Comparison of ENCODE assay signal across 26 cellular contexts in the genomic region with DNA sequence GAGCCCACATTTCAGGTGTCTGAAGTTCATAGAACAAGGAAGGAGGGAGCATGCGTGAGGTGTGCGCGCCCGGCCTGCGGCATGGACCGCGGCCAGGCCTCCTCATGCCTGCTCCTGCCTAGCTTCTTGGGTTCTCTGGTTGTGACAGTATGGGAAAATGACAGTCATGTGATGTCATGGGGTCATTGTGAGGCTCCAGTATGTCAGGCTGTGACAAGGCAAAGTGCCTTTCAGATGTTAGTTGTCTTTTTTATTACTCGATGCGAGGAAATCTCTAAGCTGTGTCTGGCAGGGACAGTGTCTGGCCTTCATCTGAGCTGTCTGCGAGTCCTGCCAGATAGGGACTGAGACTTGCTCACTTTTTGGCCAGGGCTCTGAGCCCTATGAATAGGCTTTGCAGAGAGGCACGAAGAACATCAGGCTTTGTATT. TPM values are rescaled to one million over a fixed set of nuclear protein-coding genes. Genes with fewer than 3 reads are reported as not detected.
DNase-seq lines count a peak whose midpoint lies in the region; ATAC-seq and TF ChIP-seq lines count a peak whose summit lies in the region.
"Had no signal": no experiment of that assay in that cellular context is flagged by ENCODE, and none has a peak within 500 bp of the region (broad histone marks: within the 10 kb centered on the region; RNA-seq: fewer than 3 reads in every experiment).

No MANE protein-coding gene starts in this region.

- peaks cover 0 to 11% of the 10 kb centered on the region in 2 donors for H3K4me1 Mint-ChIP-seq in natural killer cell

- intact Hi-C loops in esophagus muscularis mucosa (cut with DNase I) (no loop called here), left ventricle myocardium inferior (cut with micrococcal nuclease) (no loop called here), natural killer cell (cut with micrococcal nuclease) (no loop called here)

- no peak for TF ChIP-seq POLR2A in esophagus muscularis mucosa (IDR thresholded peaks at IDR 0.05; ENCODE audit: low read depth)

- peaks cover 89 to 100% (median 96%) of the 10 kb centered on the region in 4 donors for H3K36me3 ChIP-seq in esophagus muscularis mucosa
- H3K36me3 ChIP-seq in left ventricle myocardium inferior: peaks cover 83% of the 10 kb centered on the region
- peaks cover 50% of the 10 kb centered on the region for H3K36me3 ChIP-seq in neutrophil
- H3K36me3 ChIP-seq: uterus had no signal

- no peaks in the 10 kb centered on the region for H3K9me3 Mint-ChIP-seq in natural killer cell
- H3K9me3 Mint-ChIP-seq: naive thymus-derived CD8-positive, alpha-beta T cell had no signal

- ATAC-seq in natural killer cell (no peak), GM18873 (IDR thresholded peaks at IDR 0.05; ENCODE audit: low FRiP score, unreplicated experiment) (no peak)
- ATAC-seq: activated CD4-positive, CD25-positive, alpha-beta regulatory T cell treated with anti-CD3 and anti-CD28 coated beads, Interleukin-2, amount 50 U/mL, for 24 hours; activated CD8-positive, alpha-beta T cell treated with anti-CD3 and anti-CD28 coated beads, Interleukin-2, amount 10 ng/mL, durations not matched to agents 7 days and 5 days; naive thymus-derived CD8-positive, alpha-beta T cell had no signal

- H3K9me3 ChIP-seq in esophagus muscularis mucosa (no peaks in the 10 kb centered on the region), left ventricle myocardium inferior (replicated peaks) (no peaks in the 10 kb centered on the region), neutrophil (peaks cover 22% of the 10 kb centered on the region)
- H3K9me3 ChIP-seq: Peyer's patch, SJSA1, uterus had no signal

- no peak overlapping the region for H3K4me3 ChIP-seq in esophagus muscularis mucosa
- H3K4me3 ChIP-seq in left ventricle myocardium inferior: peak overlapping the region; percentile 19
- H3K4me3 ChIP-seq in neutrophil (ENCODE audit: low read depth in 1 of 2, low read length in 1 of 2): no peak overlapping the region
- H3K4me3 ChIP-seq: Peyer's patch, SJSA1, uterus had no signal

- H3K27ac ChIP-seq in esophagus muscularis mucosa (replicated peaks in 1 of 4): peak overlapping the region in 3 of 4 donors; percentile 16 to 41 (median 17)
- peak overlapping the region; percentile 91 for H3K27ac ChIP-seq in left ventricle myocardium inferior (replicated peaks)
- peak overlapping the region; percentile 75 for H3K27ac ChIP-seq in neutrophil
- H3K27ac ChIP-seq: C4-2B, KMS-11, Peyer's patch, SJSA1, uterus had no signal

- H3K4me3 Mint-ChIP-seq in natural killer cell: no peak overlapping the region
- H3K4me3 Mint-ChIP-seq: activated CD8-positive, alpha-beta T cell treated with anti-CD3 and anti-CD28 coated beads, Interleukin-2, amount 10 ng/mL, durations not matched to agents 7 days and 5 days; dendritic cell treated with granulocyte-macrophage colony-stimulating factor and Interleukin-4, amounts not matched to agents 40 ng/mL and 50 ng/mL, for 4 days had no signal

- H3K4me1 ChIP-seq in esophagus muscularis mucosa (peaks cover 0 to 13% (median 8%) of the 10 kb centered on the region in 4 donors), left ventricle myocardium inferior (peaks cover 28% of the 10 kb centered on the region), neutrophil (ENCODE audit: control insufficient read depth in 1 of 2, insufficient read depth in 1 of 2, low read depth in 1 of 2, low read length in 1 of 2) (no peaks in the 10 kb centered on the region)
- H3K4me1 ChIP-seq: Peyer's patch, SJSA1, uterus had no signal

- TF ChIP-seq EP300 in esophagus muscularis mucosa (IDR thresholded peaks at IDR 0.05): no peak

- DNase-seq in esophagus muscularis mucosa (ENCODE audit: extremely low spot score) (no peak), left ventricle myocardium inferior (peak; percentile 53), superior temporal gyrus (ENCODE audit: extremely low spot score) (peak; percentile 58), natural killer cell (no peak), NOMO-1 treated with DMSO at 0.1 percent for 48 hours (lab: John Stamatoyannopoulos, UW; ENCODE audit: unreplicated experiment) (no peak)
- DNase-seq: activated CD8-positive, alpha-beta T cell treated with anti-CD3 and anti-CD28 coated beads, Interleukin-2, amount 10 ng/mL, durations not matched to agents 7 days and 5 days; activated effector memory CD4-positive, alpha-beta T cell treated with anti-CD3 and anti-CD28 coated beads, Interleukin-2, amount 50 U/mL, for 16 hours; amniotic stem cell; Calu3; naive thymus-derived CD8-positive, alpha-beta T cell; NCI-H510A treated with DMSO at 0.1 percent for 48 hours; Peyer's patch; uterus had no signal

- no peaks in the 10 kb centered on the region for H3K36me3 Mint-ChIP-seq in natural killer cell

- H3K27me3 Mint-ChIP-seq in natural killer cell (ENCODE audit: low read depth in 2 of 2): no peaks in the 10 kb centered on the region
- H3K27me3 Mint-ChIP-seq: dendritic cell treated with granulocyte-macrophage colony-stimulating factor and Interleukin-4, amounts not matched to agents 40 ng/mL and 50 ng/mL, for 4 days; naive thymus-derived CD8-positive, alpha-beta T cell had no signal

- H3K27me3 ChIP-seq in esophagus muscularis mucosa (no peaks in the 10 kb centered on the region), left ventricle myocardium inferior (ENCODE audit: low read depth) (no peaks in the 10 kb centered on the region), neutrophil (no peaks in the 10 kb centered on the region)
- H3K27me3 ChIP-seq: Peyer's patch, SJSA1, uterus had no signal

- 73% methylated on average over 11 of the region's 11 CpGs for WGBS in esophagus muscularis mucosa

- no peak overlapping the region for H3K27ac Mint-ChIP-seq in natural killer cell
- H3K27ac Mint-ChIP-seq: dendritic cell treated with granulocyte-macrophage colony-stimulating factor and Interleukin-4, amounts not matched to agents 40 ng/mL and 50 ng/mL, for 4 days had no signal

- TF ChIP-seq CTCF in esophagus muscularis mucosa (IDR thresholded peaks at IDR 0.05) (no peak), left ventricle myocardium inferior (IDR thresholded peaks at IDR 0.05; ENCODE audit: borderline replicate concordance) (no peak), neutrophil (IDR thresholded peaks at IDR 0.05) (no peak), natural killer cell (IDR thresholded peaks at IDR 0.05) (no peak)

RNA-seq across cellular contexts. Expression of a gene that starts 13.3 kb away (rescaled TPM):
- total RNA-seq in esophagus muscularis mucosa (10 to 100 TPM; 47.3 to 63.9 (median 54.0) TPM), left ventricle myocardium inferior (23.0 TPM), natural killer cell (10 to 100 TPM; 29.9 to 35.2 (median 30.2) TPM)

RNA-seq across cellular contexts. Expression of a gene that starts 15.1 kb away (rescaled TPM):
- 10 to 100 TPM; 22.6 to 39.2 (median 25.0) TPM for total RNA-seq in esophagus muscularis mucosa
- 19.3 TPM for total RNA-seq in left ventricle myocardium inferior
- total RNA-seq in natural killer cell: 10 to 100 TPM; 35.5 to 38.8 (median 36.3) TPM

RNA-seq across cellular contexts. Expression of a gene that starts 27.5 kb away (rescaled TPM):
- under 1 TPM in 1 of 4 donors, not detected in 3; 0.19 TPM for total RNA-seq in esophagus muscularis mucosa
- total RNA-seq in left ventricle myocardium inferior: not detected
- not detected for total RNA-seq in natural killer cell
- total RNA-seq: activated CD8-positive, alpha-beta T cell treated with anti-CD3 and anti-CD28 coated beads, Interleukin-2, amount 10 ng/mL, durations not matched to agents 7 days and 5 days; bronchial epithelial cell; Calu3; Daoy; fibroblast of lung; mesenteric fat pad; naive thymus-derived CD8-positive, alpha-beta T cell; SJSA1; subcutaneous adipose tissue; T-helper 1 cell treated with Interleukin-12 subunit alpha and Interleukin-12 subunit beta and Interleukin-4 antibody, amounts not matched to agents 30 ng/mL and 1 ng/mL, for 36 hours; uterus had no signal

Comparison
In these comparisons a context has a peak if more than half of its experiments do, and no peak if none do; other contexts are left out.
1. DNase-seq: peak in left ventricle myocardium inferior (single experiment) and superior temporal gyrus (single experiment); none in esophagus muscularis mucosa (single experiment), natural killer cell (single experiment) and NOMO-1 treated with DMSO at 0.1 percent for 48 hours (single experiment).
2. H3K27ac ChIP-seq: peak in every context shown above with its lines; median percentile 91 in left ventricle myocardium inferior; 75 in neutrophil; 17 in esophagus muscularis mucosa.